8 cellular contexts compared by ENCODE assay signal in genomic region chr2:110732422-110733413, GRCh38. TPM values are rescaled to one million over a fixed set of nuclear protein-coding genes. Genes with fewer than 3 reads are reported as not detected.
DNase-seq lines count a peak whose midpoint lies in the region; FAIRE-seq and TF ChIP-seq lines count a peak whose summit lies in the region.

Gene ACOXL (plus strand): TSS chr2:110732573. CDS start chr2:110768390, 35,817 bp downstream.

- H4K5ac ChIP-seq in H1 (ENCODE audit: insufficient read length, low read depth, low read length): peak within 1 kb of the TSS; percentile 52

- no peak within 1 kb of the TSS for H2AK5ac ChIP-seq in H1 (ENCODE audit: low read depth, low read length)

- peaks cover 12% of the 10 kb centered on the region; the same call in 1 of the 2 replicates for H3K23me2 ChIP-seq in H1 (ENCODE audit: low read depth, low read length)

- peak within 1 kb of the TSS; percentile 95 for H3K18ac ChIP-seq in H1 (ENCODE audit: extremely low read depth, low read length)

- CTCF ChIA-PET in H1 (lab: Charles Lee; ENCODE audit: partially characterized antibody): interaction anchor here (1.7 to 4.1 kb wide), 2 partner anchors 11 to 22 kb away, joined by 3 to 19 read pairs; no protein-coding TSS in a partner anchor

- H3K27me3 ChIP-seq in H1 (replicated peaks in 1 of 4; ENCODE audit: control insufficient read depth in 3 of 4, extremely low read depth in 1 of 4, insufficient read depth in 3 of 4, low read length in 3 of 4) (peaks cover 0 to 10% (median 2%) of the 10 kb centered on the region in 4 experiments; a peak in 3 of 7 replicates), neuron (ENCODE audit: insufficient read depth, low read length) (peaks cover 66% of the 10 kb centered on the region)

- peak within 1 kb of the TSS; percentile 60; the same call in 1 of the 2 replicates for H4K8ac ChIP-seq in H1 (ENCODE audit: extremely low read depth, insufficient read depth, low read length)

- peaks cover 0 to 2% of the 10 kb centered on the region in 2 experiments; a peak in 1 of 4 replicates for H3K9me3 ChIP-seq in H1 (ENCODE audit: insufficient read depth in 2 of 2, low read depth in 1 of 2, low read length in 1 of 2)
- H3K9me3 ChIP-seq in neuron (ENCODE audit: low read length): peaks cover 13% of the 10 kb centered on the region

- no peak for TF ChIP-seq CTCF in GM12864 (IDR thresholded peaks at IDR 0.05; ENCODE audit: low read depth, low read length, missing control alignments)
- no peak for TF ChIP-seq CTCF in H1 (IDR thresholded peaks at IDR 0.05; ENCODE audit: control extremely low read depth in 1 of 3, insufficient read depth in 1 of 3, low read depth in 1 of 3, low read length in 3 of 3)

- H3K79me2 ChIP-seq in H1 (ENCODE audit: control insufficient read depth in 1 of 2, insufficient read depth in 2 of 2, low read length in 2 of 2): peaks cover 0 to 38% of the 10 kb centered on the region in 2 experiments; a peak in 3 of 4 replicates

- H4K91ac ChIP-seq in H1 (replicated peaks; ENCODE audit: insufficient read length, low read length): peak within 1 kb of the TSS; percentile 86

- peak within 1 kb of the TSS; percentile 90 to 91 for H3K4me2 ChIP-seq in H1 (ENCODE audit: insufficient read depth in 1 of 2, low read depth in 2 of 2, low read length in 2 of 2)

- H3K4me3 ChIP-seq in GM12864 (ENCODE audit: low read depth, low read length): peak within 1 kb of the TSS; percentile 6
- peak within 1 kb of the TSS; percentile 61 to 81 (median 79) for H3K4me3 ChIP-seq in H1 (ENCODE audit: extremely low read depth in 1 of 4, insufficient read depth in 2 of 4, low read depth in 3 of 4, low read length in 4 of 4)
- no peak within 1 kb of the TSS for H3K4me3 ChIP-seq in neuron (ENCODE audit: low read length)

- no peak for FAIRE-seq in H1 (lab: Jason Lieb, UNC)

- WGBS in H1 (ENCODE audit: extremely low coverage in 1 of 2, insufficient coverage in 1 of 2, insufficient read length in 1 of 2, insufficient replicate concordance in 2 of 2, low coverage in 1 of 2, low lambda C conversion rate in 2 of 2, missing lambda C conversion rate in 1 of 2), 2 experiments: 1% methylated on average over 44 of the region's 94 CpGs; no CpG with 5 or more reads in 1 of the 2 experiments

- no peak within 1 kb of the TSS for H3K14ac ChIP-seq in H1 (ENCODE audit: insufficient read length)

- peak within 1 kb of the TSS; percentile 51; the same call in 1 of the 2 replicates for H2BK15ac ChIP-seq in H1 (ENCODE audit: low read length)

- H2BK20ac ChIP-seq in H1 (ENCODE audit: low read length): 0 out of 2 replicates have a peak within 1 kb of the TSS, but pooled peaks have one; percentile 83

- no peak within 1 kb of the TSS for H3K23ac ChIP-seq in H1 (ENCODE audit: insufficient read length)

- peak within 1 kb of the TSS; percentile 69; the same call in 1 of the 2 replicates for H2AFZ ChIP-seq in H1 (ENCODE audit: low read length)
- peak within 1 kb of the TSS; percentile 30 for H2AFZ ChIP-seq in neuron (ENCODE audit: low read depth, low read length)

- TF ChIP-seq EP300 in H1 (IDR thresholded peaks at IDR 0.05; ENCODE audit: borderline replicate concordance in 1 of 2, low read depth in 2 of 2, low read length in 2 of 2): peak in 1 of 2 experiments; percentile 8; a peak in 1 of 3 replicates

- TF ChIP-seq RAD21 in H1 (IDR thresholded peaks at IDR 0.05 in 1 of 2, conservative IDR thresholded peaks at IDR 0.05 in 1 of 2; ENCODE audit: low read depth in 2 of 2, low read length in 2 of 2): peak in 1 of 2 experiments; percentile 23; a peak in 1 of 4 replicates

- H3K79me1 ChIP-seq in H1 (ENCODE audit: low read depth, low read length): no peaks in the 10 kb centered on the region; the same call in 1 of the 2 replicates

- POLR2A ChIA-PET in H1 (lab: Charles Lee; ENCODE audit: partially characterized antibody): interaction anchor here (0.8 to 3.7 kb wide), 7 partner anchors 38 to 55 kb away, joined by 3 to 19 read pairs (median 6); partner anchors contain the start of gene BUB1

- peak in 1 of 2 experiments; percentile 49; a peak in 1 of 3 replicates for TF ChIP-seq POLR2A in H1 (IDR thresholded peaks at IDR 0.05; ENCODE audit: control extremely low read depth in 1 of 2, low read depth in 2 of 2, low read length in 2 of 2)

- peak within 1 kb of the TSS; percentile 85; the same call in 1 of the 2 replicates for H2BK5ac ChIP-seq in H1 (ENCODE audit: low read depth, low read length)

- H3K27ac ChIP-seq in H1 (ENCODE audit: low read depth, low read length): no peak within 1 kb of the TSS

- no peaks in the 10 kb centered on the region for H3K36me3 ChIP-seq in H1 (ENCODE audit: control insufficient read depth in 2 of 4, insufficient read depth in 4 of 4, low read length in 3 of 4)
- H3K36me3 ChIP-seq in neuron (ENCODE audit: insufficient read depth, low read length): no peaks in the 10 kb centered on the region

- H3K4me1 ChIP-seq in H1 (replicated peaks in 1 of 4; ENCODE audit: control insufficient read depth in 3 of 4, insufficient read depth in 4 of 4, low read length in 3 of 4): peaks cover 3 to 18% (median 10%) of the 10 kb centered on the region in 4 experiments
- H3K4me1 ChIP-seq in neuron (ENCODE audit: insufficient read depth, low read length): no peaks in the 10 kb centered on the region

- peak within 1 kb of the TSS in 3 of 4 experiments; percentile 39 to 58 (median 54); a peak in 5 of 7 replicates for H3K9ac ChIP-seq in H1 (replicated peaks in 1 of 4; ENCODE audit: extremely low read depth in 1 of 4, low read depth in 3 of 4, low read length in 3 of 4)

- H2BK120ac ChIP-seq in H1 (replicated peaks; ENCODE audit: low read depth, low read length): peak within 1 kb of the TSS; percentile 52

- peaks cover 0 to 7% of the 10 kb centered on the region in 2 experiments for H4K20me1 ChIP-seq in H1 (replicated peaks in 1 of 2; ENCODE audit: control insufficient read depth in 1 of 2, insufficient read depth in 2 of 2, low read length in 2 of 2)

- H2BK12ac ChIP-seq in H1 (ENCODE audit: low read depth, low read length): peak within 1 kb of the TSS; percentile 86

- H3K4ac ChIP-seq in H1 (replicated peaks; ENCODE audit: insufficient read length, low read depth, low read length): peak within 1 kb of the TSS; percentile 88

- H3K56ac ChIP-seq in H1 (replicated peaks; ENCODE audit: insufficient read length, low read depth, low read length): no peak within 1 kb of the TSS

- DNase-seq in GM12864 (ENCODE audit: low read depth) (no peak), NCI-H2171 (lab: John Stamatoyannopoulos, UW) (peak; percentile 30), H1 (ENCODE audit: low read depth in 1 of 2, low spot score in 2 of 2) (peak; percentile 68 to 89), SW 1271 (lab: John Stamatoyannopoulos, UW) (no peak), HuH-7.5 (ENCODE audit: low spot score) (no peak)
- DNase-seq in effector CD8-positive, alpha-beta T cell (lab: John Stamatoyannopoulos, UW): no peak
- no peak for DNase-seq in stimulated activated CD8-positive, alpha-beta memory T cell treated with anti-CD3 and anti-CD28 coated beads, Interleukin-4, amount 100 ng/mL, for 48 hours

TF ChIP-seq in H1, 55 proteins besides CTCF, POLR2A, EP300 and RAD21 (continues in another document):
- TF ChIP-seq ASH2L (IDR thresholded peaks at IDR 0.05; ENCODE audit: low read length) (peak; percentile 97), NANOG (IDR thresholded peaks at IDR 0.05; ENCODE audit: insufficient read depth, low read depth, low read length, poor library complexity, severe bottlenecking) (no peak), NRF1 (IDR thresholded peaks at IDR 0.05; ENCODE audit: low read depth, low read length) (no peak), KDM4A (IDR thresholded peaks at IDR 0.05; ENCODE audit: low read depth, low read length, severe bottlenecking) (peak; percentile 93), CHD2 (IDR thresholded peaks at IDR 0.05; ENCODE audit: low read length) (0 out of 2 replicates have a peak, but pooled peaks have one; percentile 33), SUZ12 (IDR thresholded peaks at IDR 0.05; ENCODE audit: low read length) (no peak), ATF2 (IDR thresholded peaks at IDR 0.05; ENCODE audit: low read length) (no peak), BCL11A (IDR thresholded peaks at IDR 0.05; ENCODE audit: low read depth in 2 of 2, low read length in 2 of 2) (no peak), SIX5 (IDR thresholded peaks at IDR 0.05; ENCODE audit: low read depth, low read length) (no peak), SP1 (IDR thresholded peaks at IDR 0.05; ENCODE audit: low read depth, low read length) (no peak), TAF1 (IDR thresholded peaks at IDR 0.05; ENCODE audit: low read depth, low read length) (0 out of 2 replicates have a peak, but pooled peaks have one; percentile 42), MAX (IDR thresholded peaks at IDR 0.05) (peak; percentile 96)

RNA-seq across cellular contexts. Expression of gene ACOXL, which starts in this region (rescaled TPM):
- 20.6 and 20.8 TPM in 2 replicates for total RNA-seq in H1 (2021; fragmentation: NEBNext Ultra II Directional; extraction: Animal tissue kit (Norgen Biotek cat#: 25700))
- polyA plus RNA-seq in H1 (2011; rRNA removed): 11.4 and 13.6 TPM in 2 replicates
- polyA plus RNA-seq in H1 (2011; cell fraction: cytosol; rRNA removed): 18.2 TPM
- polyA plus RNA-seq in H1 (2011; cell fraction: nucleus; rRNA removed): 17.3 TPM
- 16.1 to 22.6 TPM (median 18.9 TPM) in 4 replicates for polyA plus RNA-seq in H1 (2012, experiment 1 of 2)
- 8.3 TPM for polyA plus RNA-seq in H1 (2012, experiment 2 of 2)
- polyA plus RNA-seq in H1 (2013, experiment 1 of 2): 4.6 TPM
- polyA plus RNA-seq in H1 (2013, experiment 2 of 2): 4.5 TPM
- polyA minus RNA-seq in H1 (2011; rRNA and poly(A)+ RNA removed): 20.9 and 23.8 TPM in 2 replicates
- polyA minus RNA-seq in H1 (2011; cell fraction: cytosol; rRNA and poly(A)+ RNA removed): 9.3 TPM
- 54.1 TPM for polyA minus RNA-seq in H1 (2011; cell fraction: nucleus; rRNA and poly(A)+ RNA removed)

Comparison
In these comparisons a context has a peak if more than half of its experiments do, and no peak if none do; other contexts are left out.
1. DNase-seq: peak in NCI-H2171 (single experiment) and H1 (2 of 2); none in GM12864 (single experiment), effector CD8-positive, alpha-beta T cell (single experiment), SW 1271 (0 of 2), HuH-7.5 (single experiment) and stimulated activated CD8-positive, alpha-beta memory T cell treated with anti-CD3 and anti-CD28 coated beads, Interleukin-4, amount 100 ng/mL, for 48 hours (single experiment).